ENCODE assay signal across 27 cellular contexts in the genomic region with DNA sequence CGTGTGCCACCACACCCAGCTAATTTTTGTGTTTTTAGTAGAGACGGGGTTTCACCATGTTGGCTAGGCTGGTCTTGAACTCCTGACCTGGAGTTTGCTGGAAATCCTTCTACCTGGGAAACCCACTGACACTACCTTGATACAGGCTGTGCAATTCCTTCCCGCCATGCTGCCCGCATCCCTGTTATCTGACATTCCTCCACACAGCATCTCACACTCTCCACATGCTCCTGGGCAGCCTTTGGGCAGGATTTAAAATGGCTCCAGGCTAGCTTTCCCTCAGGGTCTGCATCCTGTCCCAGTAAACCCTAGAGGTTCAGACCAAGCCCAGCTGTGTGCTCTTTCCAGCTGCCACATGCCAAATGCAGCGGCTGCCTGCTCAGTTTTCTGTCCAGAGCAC.
"Had no signal": no experiment of that assay in that cellular context is flagged by ENCODE, and none has a peak within 500 bp of the region (broad histone marks: within the 10 kb centered on the region; RNA-seq: fewer than 3 reads in every experiment).

No MANE protein-coding gene starts in this region.

- H3K9me3 Mint-ChIP-seq: immature natural killer cell; mesothelial cell of epicardium; naive B cell; natural killer cell; nephron progenitor cell; stimulated activated naive B cell treated with anti-CD40 and anti-IgM and Interleukin-4, amounts not matched to agents 10 μg/mL and 1 μg/mL and 100 μg/mL, for 72 hours had no signal

- H3K4me3 Mint-ChIP-seq: immature natural killer cell; mesothelial cell of epicardium; naive B cell; natural killer cell; nephron progenitor cell; stimulated activated naive B cell treated with anti-CD40 and anti-IgM and Interleukin-4, amounts not matched to agents 10 μg/mL and 1 μg/mL and 100 μg/mL, for 72 hours had no signal

- H3K4me1 Mint-ChIP-seq: immature natural killer cell; naive B cell; natural killer cell; stimulated activated naive B cell treated with anti-CD40 and anti-IgM and Interleukin-4, amounts not matched to agents 10 μg/mL and 1 μg/mL and 100 μg/mL, for 72 hours had no signal

- H3K9me3 ChIP-seq: left lung, lower lobe of right lung, ovary, right atrium auricular region, right lobe of liver, stomach, testis, thyroid gland, transverse colon, uterus had no signal

- H3K27ac Mint-ChIP-seq: immature natural killer cell; mesothelial cell of epicardium; natural killer cell; nephron progenitor cell; progenitor cell of endocrine pancreas; stimulated activated naive B cell treated with anti-CD40 and anti-IgM and Interleukin-4, amounts not matched to agents 10 μg/mL and 1 μg/mL and 100 μg/mL, for 72 hours had no signal

- H3K36me3 ChIP-seq: left lung, lower lobe of right lung, ovary, right atrium auricular region, right lobe of liver, stomach, thyroid gland, transverse colon, uterus had no signal

- H3K36me3 Mint-ChIP-seq: immature natural killer cell; mesothelial cell of epicardium; naive B cell; natural killer cell; stimulated activated naive B cell treated with anti-CD40 and anti-IgM and Interleukin-4, amounts not matched to agents 10 μg/mL and 1 μg/mL and 100 μg/mL, for 72 hours had no signal

- H3K4me3 ChIP-seq: left lung, lower lobe of right lung, ovary, right atrium auricular region, right lobe of liver, smooth muscle cell, stomach, testis, thyroid gland, transverse colon, uterus had no signal

- ATAC-seq: left colon; left lung; lower lobe of right lung; natural killer cell; right lobe of liver; stimulated activated naive B cell treated with anti-CD40 and anti-IgM and Interleukin-4, amounts not matched to agents 10 μg/mL and 1 μg/mL and 100 μg/mL, for 72 hours; stimulated activated naive CD8-positive, alpha-beta T cell treated with anti-CD3 and anti-CD28 coated beads, Interleukin-15, Interleukin-2, amounts not matched to agents 100 U/mL and 50 U/mL, for 24 hours had no signal

- H3K27me3 ChIP-seq: left lung, ovary, right atrium auricular region, right lobe of liver, testis, thyroid gland, transverse colon, uterus had no signal

- H3K27ac ChIP-seq: left lung, lower lobe of right lung, ovary, right atrium auricular region, right lobe of liver, stomach, testis, thyroid gland, transverse colon, uterus had no signal

- H3K4me1 ChIP-seq: left lung, lower lobe of right lung, right atrium auricular region, stomach, testis, thyroid gland, transverse colon, uterus had no signal

- DNase-seq: hypothalamus; immature natural killer cell; kidney; left colon; left lung; lower lobe of right lung; mammary epithelial cell; mesenchymal stem cell; naive B cell; natural killer cell; nephron progenitor cell; ovary; right lobe of liver; stimulated activated CD4-positive, alpha-beta T cell treated with anti-CD3 and anti-CD28 coated beads, Interleukin-1b, Interleukin-23, amount 100 ng/mL, for 48 hours; stimulated activated CD4-positive, alpha-beta T cell treated with anti-CD3 and anti-CD28 coated beads, Interleukin-2, amount 100 ng/mL, for 48 hours; stimulated activated CD4-positive, alpha-beta T cell treated with anti-CD3 and anti-CD28 coated beads, Interleukin-4, amount 100 ng/mL, for 4 hours; stimulated activated naive B cell treated with anti-CD40 and anti-IgM and Interleukin-4, amounts not matched to agents 10 μg/mL and 1 μg/mL and 100 μg/mL, for 72 hours; stimulated activated naive CD8-positive, alpha-beta T cell treated with anti-CD3 and anti-CD28 coated beads, Interleukin-15, Interleukin-2, amounts not matched to agents 100 U/mL and 50 U/mL, for 24 hours; stomach; testis; thyroid gland; transverse colon; uterus had no signal
